In genomic region chr6:84623956-84624680, GRCh38 we compare ENCODE assay signal across 15 cellular contexts.
DNase-seq lines count a peak whose midpoint lies in the region; ATAC-seq and TF ChIP-seq lines count a peak whose summit lies in the region.
"Had no signal": no experiment of that assay in that cellular context is flagged by ENCODE, and none has a peak within 500 bp of the region (broad histone marks: within the 10 kb centered on the region; RNA-seq: fewer than 3 reads in every experiment).

No MANE protein-coding gene starts in this region.

- no peak for TF ChIP-seq CTCF in testis (IDR thresholded peaks at IDR 0.05)

- WGBS in testis, 2 donors, result 36 to 42% methylated on average over 4 of the region's 4 CpGs

- H3K9me3 ChIP-seq in testis, result no peaks in the 10 kb centered on the region

- in situ Hi-C loops in SK-MEL-5 (cut with HindIII; ENCODE audit: low pct_unique_long_range_greater_than_20kb, low sequenced_read_pairs), result no loop called here

- H3K27me3 ChIP-seq in testis, result no peaks in the 10 kb centered on the region

- no peak overlapping the region for H3K27ac ChIP-seq in testis

- no peak for ATAC-seq in HG03025 (IDR thresholded peaks at IDR 0.05; ENCODE audit: low FRiP score, unreplicated experiment)

- H3K4me3 ChIP-seq in testis, result no peak overlapping the region

- no peaks in the 10 kb centered on the region for H3K4me1 ChIP-seq in testis

- no peak for TF ChIP-seq POLR2A in testis (IDR thresholded peaks at IDR 0.05)

- intact Hi-C loops in testis (cut with DNase I; ENCODE audit: low total_unique reads), result no loop called here

- no peaks in the 10 kb centered on the region for H3K36me3 ChIP-seq in testis (ENCODE audit: low read depth, missing control alignments)

- peak; percentile 93 for DNase-seq in EL
- peak; percentile 97 for DNase-seq in SK-MEL-5 (ENCODE audit: low read depth, low spot score)
- DNase-seq in fibroblast of peridontal ligament (ENCODE audit: extremely low read depth), result peak; percentile 88
- DNase-seq in non-pigmented ciliary epithelial cell (ENCODE audit: low read depth), result peak; percentile 86
- DNase-seq in D341Med (ENCODE audit: low spot score), result no peak
- DNase-seq in testis, result no peak
- no peak for DNase-seq in amygdala (lab: John Stamatoyannopoulos, UW)
- DNase-seq: activated CD8-positive, alpha-beta memory T cell treated with anti-CD3 and anti-CD28 coated beads, Interleukin-2, amount 50 U/mL, for 48 hours; CD8-positive, alpha-beta memory T cell; erythroblast; GOT3; NCI-H2171; nephron progenitor cell; stimulated activated CD4-positive, alpha-beta T cell treated with anti-CD3 and anti-CD28 coated beads, Interleukin-15, amount 100 ng/mL, for 24 hours had no signal

Comparison
In these comparisons a context has a peak if more than half of its experiments do, and no peak if none do; other contexts are left out.
1. DNase-seq: peak in EL (single experiment), SK-MEL-5 (single experiment), fibroblast of peridontal ligament (single experiment) and non-pigmented ciliary epithelial cell (single experiment); none in D341Med (single experiment), testis (single experiment) and amygdala (0 of 56).